In genomic region chr4:68369474-68369805, GRCh38 we compare ENCODE assay signal across 1 cellular context.
TF ChIP-seq lines count a peak whose summit lies in the region.

No MANE protein-coding gene starts in this region.

TF ChIP-seq in SK-N-SH treated with all-trans-retinoic acid at 6 μM for 48 hours, 23 proteins besides CTCF, POLR2A, EP300 and RAD21 (continued from another document):
- TF ChIP-seq PATZ1 (CRISPR knock-in tag; IDR thresholded peaks at IDR 0.05; ENCODE audit: borderline replicate concordance) (no peak), PPARA (CRISPR knock-in tag; IDR thresholded peaks at IDR 0.05; ENCODE audit: borderline replicate concordance) (no peak)
